In genomic region chrX:107325467-107325866, GRCh38 we compare ENCODE assay signal across 22 cellular contexts.
"Had no signal": no experiment of that assay in that cellular context is flagged by ENCODE, and none has a peak within 500 bp of the region (broad histone marks: within the 10 kb centered on the region; RNA-seq: fewer than 3 reads in every experiment).

No MANE protein-coding gene starts in this region.

- H3K36me3 ChIP-seq: MG63 had no signal

- H3K27ac ChIP-seq: KMS-11, PC-9, SK-N-MC, VCaP had no signal

- H3K27me3 Mint-ChIP-seq: activated CD4-positive, alpha-beta memory T cell treated with anti-CD3 and anti-CD28 coated beads, Interleukin-2, amount 10 ng/mL, durations not matched to agents 7 days and 5 days; activated T-helper 17 cell treated with anti-CD3 and anti-CD28 coated beads, Interleukin-2, amount 50 U/mL, for 72 hours had no signal

- H3K27ac Mint-ChIP-seq: activated CD4-positive, alpha-beta memory T cell treated with anti-CD3 and anti-CD28 coated beads, Interleukin-2, amount 10 ng/mL, durations not matched to agents 7 days and 5 days; activated CD4-positive, alpha-beta T cell treated with anti-CD3 and anti-CD28 coated beads for 36 hours; activated naive CD4-positive, alpha-beta T cell treated with anti-CD3 and anti-CD28 coated beads for 36 hours; activated naive CD8-positive, alpha-beta T cell; activated T-helper 17 cell treated with anti-CD3 and anti-CD28 coated beads, Interleukin-2, amount 50 U/mL, for 72 hours; brain; T-cell had no signal

- H3K27me3 ChIP-seq: MG63 had no signal

- H3K4me1 Mint-ChIP-seq: activated CD4-positive, alpha-beta memory T cell treated with anti-CD3 and anti-CD28 coated beads, Interleukin-2, amount 10 ng/mL, durations not matched to agents 7 days and 5 days; activated CD4-positive, alpha-beta T cell treated with anti-CD3 and anti-CD28 coated beads for 36 hours; activated T-helper 17 cell treated with anti-CD3 and anti-CD28 coated beads, Interleukin-2, amount 50 U/mL, for 72 hours; brain; central memory CD8-positive, alpha-beta T cell; T-cell had no signal

- DNase-seq: activated CD4-positive, alpha-beta memory T cell treated with anti-CD3 and anti-CD28 coated beads, Interleukin-2, amount 10 ng/mL, durations not matched to agents 7 days and 5 days; activated CD4-positive, alpha-beta T cell treated with anti-CD3 and anti-CD28 coated beads, Interleukin-2, amount 50 U/mL, for 1 hour; activated gamma-delta T cell; activated T-cell treated with anti-CD3 and anti-CD28 coated beads for 4 hours; MV-4-11; NCI-H1694 treated with DMSO at 0.1 percent for 48 hours; NCI-H2029 treated with DMSO at 0.1 percent for 48 hours; NCI-H345; NCI-H510A; T1000 had no signal

- H3K9me3 ChIP-seq: MG63 had no signal

- H3K4me3 Mint-ChIP-seq: activated CD4-positive, alpha-beta memory T cell treated with anti-CD3 and anti-CD28 coated beads, Interleukin-2, amount 10 ng/mL, durations not matched to agents 7 days and 5 days; activated CD4-positive, alpha-beta T cell treated with anti-CD3 and anti-CD28 coated beads for 36 hours; activated naive CD4-positive, alpha-beta T cell treated with anti-CD3 and anti-CD28 coated beads for 36 hours; activated naive CD8-positive, alpha-beta T cell; activated T-helper 17 cell treated with anti-CD3 and anti-CD28 coated beads, Interleukin-2, amount 50 U/mL, for 72 hours; brain; central memory CD8-positive, alpha-beta T cell; T-cell had no signal

- ATAC-seq: activated T-helper 17 cell treated with anti-CD3 and anti-CD28 coated beads, Interleukin-2, amount 50 U/mL, for 72 hours had no signal

- H3K36me3 Mint-ChIP-seq: activated naive CD8-positive, alpha-beta T cell; brain; T-cell had no signal

- H3K9ac ChIP-seq: KMS-11 had no signal

- H3K4me3 ChIP-seq: MG63, PC-9, SK-N-MC had no signal

- H3K9me3 Mint-ChIP-seq: activated CD4-positive, alpha-beta memory T cell treated with anti-CD3 and anti-CD28 coated beads, Interleukin-2, amount 10 ng/mL, durations not matched to agents 7 days and 5 days; activated naive CD4-positive, alpha-beta T cell treated with anti-CD3 and anti-CD28 coated beads for 36 hours; activated T-helper 17 cell treated with anti-CD3 and anti-CD28 coated beads, Interleukin-2, amount 50 U/mL, for 72 hours; central memory CD8-positive, alpha-beta T cell; T-cell had no signal
